In the genomic region with DNA sequence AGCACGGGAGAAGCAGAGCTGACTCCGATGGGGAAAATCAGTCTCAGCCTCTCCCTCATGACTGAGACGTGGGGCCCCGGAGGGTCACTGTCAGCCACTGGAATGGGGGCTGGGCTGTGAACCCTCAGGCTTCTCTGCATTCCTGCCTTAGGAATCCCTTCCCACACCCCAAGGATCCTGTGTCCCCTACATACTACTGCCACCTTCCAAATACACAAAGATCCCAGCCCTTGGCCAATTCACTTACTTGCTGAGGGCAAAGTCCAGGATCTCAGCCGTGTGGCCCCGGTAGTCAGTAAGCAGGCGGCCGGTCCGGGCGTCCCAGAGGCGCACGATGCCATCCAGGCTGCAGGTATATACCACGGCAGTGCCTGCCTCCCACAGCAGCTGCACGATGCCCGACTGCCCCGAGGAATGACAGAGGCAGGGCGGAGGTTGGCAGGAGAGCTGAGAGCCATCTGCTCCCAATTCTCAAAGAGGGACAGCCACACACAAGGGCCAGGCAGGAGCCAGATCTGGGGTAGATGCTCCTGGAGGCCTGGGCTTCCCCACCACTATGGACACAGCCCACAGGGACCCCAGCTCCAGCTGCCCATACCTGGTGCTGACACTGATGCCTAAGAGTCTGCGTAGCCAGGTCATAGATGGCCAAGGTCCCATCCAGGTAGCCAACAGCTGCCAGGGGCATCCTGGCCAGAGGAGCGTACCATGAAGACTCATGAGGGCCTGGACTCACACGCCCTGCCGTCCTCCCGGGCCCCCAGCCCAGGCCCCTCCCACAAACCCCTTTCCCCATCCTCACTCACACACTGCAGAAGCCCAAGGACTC, we compare ENCODE assay signal across 1 cellular context.
TF ChIP-seq lines count a peak whose summit lies in the region.

No MANE protein-coding gene starts in this region.

TF ChIP-seq in HepG2, 621 proteins besides CTCF, POLR2A, EP300 and RAD21 (continued from another document and continues in another):
- TF ChIP-seq ATF2 (CRISPR knock-in tag; IDR thresholded peaks at IDR 0.05): 0 out of 2 replicates have a peak, but pooled peaks have one; percentile 18
- no peak for TF ChIP-seq AKAP8 (CRISPR knock-in tag; IDR thresholded peaks at IDR 0.05)
- TF ChIP-seq SP1 (IDR thresholded peaks at IDR 0.05): no peak
- no peak for TF ChIP-seq SP1 (CRISPR knock-in tag; IDR thresholded peaks at IDR 0.05)
- TF ChIP-seq RBM22 (optimal IDR thresholded peaks at IDR 0.05; ENCODE audit: low read length): no peak
- TF ChIP-seq SYNCRIP (IDR thresholded peaks at IDR 0.05; ENCODE audit: insufficient read depth, low read depth, low read length): no peak
- TF ChIP-seq HNRNPLL (IDR thresholded peaks at IDR 0.05; ENCODE audit: low read depth, low read length, poor library complexity, severe bottlenecking): no peak
- no peak for TF ChIP-seq ZNF83 (CRISPR knock-in tag; IDR thresholded peaks at IDR 0.05; ENCODE audit: borderline replicate concordance)
- TF ChIP-seq FOXO4 (CRISPR knock-in tag; conservative IDR thresholded peaks at IDR 0.05): no peak
- no peak for TF ChIP-seq ZNF572 (CRISPR knock-in tag; IDR thresholded peaks at IDR 0.05)
- no peak for TF ChIP-seq ATM (IDR thresholded peaks at IDR 0.05; ENCODE audit: borderline replicate concordance)
- TF ChIP-seq, protein P1, sequence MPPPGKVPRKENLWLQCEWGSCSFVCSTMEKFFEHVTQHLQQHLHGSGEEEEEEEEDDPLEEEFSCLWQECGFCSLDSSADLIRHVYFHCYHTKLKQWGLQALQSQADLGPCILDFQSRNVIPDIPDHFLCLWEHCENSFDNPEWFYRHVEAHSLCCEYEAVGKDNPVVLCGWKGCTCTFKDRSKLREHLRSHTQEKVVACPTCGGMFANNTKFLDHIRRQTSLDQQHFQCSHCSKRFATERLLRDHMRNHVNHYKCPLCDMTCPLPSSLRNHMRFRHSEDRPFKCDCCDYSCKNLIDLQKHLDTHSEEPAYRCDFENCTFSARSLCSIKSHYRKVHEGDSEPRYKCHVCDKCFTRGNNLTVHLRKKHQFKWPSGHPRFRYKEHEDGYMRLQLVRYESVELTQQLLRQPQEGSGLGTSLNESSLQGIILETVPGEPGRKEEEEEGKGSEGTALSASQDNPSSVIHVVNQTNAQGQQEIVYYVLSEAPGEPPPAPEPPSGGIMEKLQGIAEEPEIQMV (CRISPR knock-in tag; IDR thresholded peaks at IDR 0.05; ENCODE audit: low read depth): no peak
- TF ChIP-seq RXRA (CRISPR knock-in tag; IDR thresholded peaks at IDR 0.05): peak; percentile 50; the same call in 1 of the 2 replicates
- no peak for TF ChIP-seq HOXA5 (CRISPR knock-in tag; IDR thresholded peaks at IDR 0.05)
- no peak for TF ChIP-seq SMAD3 (CRISPR knock-in tag; IDR thresholded peaks at IDR 0.05)
- TF ChIP-seq ZNF724P (CRISPR knock-in tag; IDR thresholded peaks at IDR 0.05; ENCODE audit: borderline replicate concordance): no peak
- TF ChIP-seq ZBTB2 (CRISPR knock-in tag; IDR thresholded peaks at IDR 0.05; ENCODE audit: low read depth): no peak
- no peak for TF ChIP-seq NONO (IDR thresholded peaks at IDR 0.05)
- no peak for TF ChIP-seq NONO (CRISPR knock-in tag; conservative IDR thresholded peaks at IDR 0.05)
- TF ChIP-seq ZNF256 (CRISPR knock-in tag; conservative IDR thresholded peaks at IDR 0.05): no peak
- TF ChIP-seq TEAD2 (CRISPR knock-in tag; IDR thresholded peaks at IDR 0.05): no peak
- no peak for TF ChIP-seq AHDC1 (CRISPR knock-in tag; IDR thresholded peaks at IDR 0.05; ENCODE audit: borderline replicate concordance)
- TF ChIP-seq BORCS8-MEF2B (CRISPR knock-in tag; IDR thresholded peaks at IDR 0.05): no peak
- TF ChIP-seq MIER3 (CRISPR knock-in tag; IDR thresholded peaks at IDR 0.05; ENCODE audit: borderline replicate concordance): peak; percentile 26; the same call in 1 of the 2 replicates
- no peak for TF ChIP-seq NR2C2 (CRISPR knock-in tag; IDR thresholded peaks at IDR 0.05; ENCODE audit: borderline replicate concordance)
- TF ChIP-seq, protein P2, sequence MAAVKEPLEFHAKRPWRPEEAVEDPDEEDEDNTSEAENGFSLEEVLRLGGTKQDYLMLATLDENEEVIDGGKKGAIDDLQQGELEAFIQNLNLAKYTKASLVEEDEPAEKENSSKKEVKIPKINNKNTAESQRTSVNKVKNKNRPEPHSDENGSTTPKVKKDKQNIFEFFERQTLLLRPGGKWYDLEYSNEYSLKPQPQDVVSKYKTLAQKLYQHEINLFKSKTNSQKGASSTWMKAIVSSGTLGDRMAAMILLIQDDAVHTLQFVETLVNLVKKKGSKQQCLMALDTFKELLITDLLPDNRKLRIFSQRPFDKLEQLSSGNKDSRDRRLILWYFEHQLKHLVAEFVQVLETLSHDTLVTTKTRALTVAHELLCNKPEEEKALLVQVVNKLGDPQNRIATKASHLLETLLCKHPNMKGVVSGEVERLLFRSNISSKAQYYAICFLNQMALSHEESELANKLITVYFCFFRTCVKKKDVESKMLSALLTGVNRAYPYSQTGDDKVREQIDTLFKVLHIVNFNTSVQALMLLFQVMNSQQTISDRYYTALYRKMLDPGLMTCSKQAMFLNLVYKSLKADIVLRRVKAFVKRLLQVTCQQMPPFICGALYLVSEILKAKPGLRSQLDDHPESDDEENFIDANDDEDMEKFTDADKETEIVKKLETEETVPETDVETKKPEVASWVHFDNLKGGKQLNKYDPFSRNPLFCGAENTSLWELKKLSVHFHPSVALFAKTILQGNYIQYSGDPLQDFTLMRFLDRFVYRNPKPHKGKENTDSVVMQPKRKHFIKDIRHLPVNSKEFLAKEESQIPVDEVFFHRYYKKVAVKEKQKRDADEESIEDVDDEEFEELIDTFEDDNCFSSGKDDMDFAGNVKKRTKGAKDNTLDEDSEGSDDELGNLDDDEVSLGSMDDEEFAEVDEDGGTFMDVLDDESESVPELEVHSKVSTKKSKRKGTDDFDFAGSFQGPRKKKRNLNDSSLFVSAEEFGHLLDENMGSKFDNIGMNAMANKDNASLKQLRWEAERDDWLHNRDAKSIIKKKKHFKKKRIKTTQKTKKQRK (IDR thresholded peaks at IDR 0.05; ENCODE audit: low read length): no peak
- TF ChIP-seq ZNF605 (CRISPR knock-in tag; IDR thresholded peaks at IDR 0.05): no peak
- TF ChIP-seq ZNF672 (CRISPR knock-in tag; IDR thresholded peaks at IDR 0.05): no peak
- no peak for TF ChIP-seq ZFP62 (CRISPR knock-in tag; IDR thresholded peaks at IDR 0.05)
- TF ChIP-seq ZNF615 (CRISPR knock-in tag; IDR thresholded peaks at IDR 0.05; ENCODE audit: borderline replicate concordance): no peak
- TF ChIP-seq ZNF569 (CRISPR knock-in tag; IDR thresholded peaks at IDR 0.05; ENCODE audit: borderline replicate concordance): no peak
- TF ChIP-seq ZNF589 (CRISPR knock-in tag; conservative IDR thresholded peaks at IDR 0.05): no peak
- no peak for TF ChIP-seq ZBED4 (CRISPR knock-in tag; IDR thresholded peaks at IDR 0.05; ENCODE audit: borderline replicate concordance)
